ENCODE assay signal across 10 cellular contexts in genomic region chr22:29674121-29674520, GRCh38. TPM values are rescaled to one million over a fixed set of nuclear protein-coding genes. Genes with fewer than 3 reads are reported as not detected.
"Had no signal": no experiment of that assay in that cellular context is flagged by ENCODE, and none has a peak within 500 bp of the region (broad histone marks: within the 10 kb centered on the region; RNA-seq: fewer than 3 reads in every experiment).

No MANE protein-coding gene starts in this region.

- H3K9ac ChIP-seq: GM23248 had no signal

- H3K4me1 ChIP-seq: HAP-1 had no signal

- H3K4me3 ChIP-seq: GM23248, HAP-1, K562 had no signal

- H3K9me3 ChIP-seq: HAP-1 had no signal

- H3K27ac ChIP-seq: GM23248, HL-60 had no signal

- DNase-seq: GM23248, GOT3, H7, HFFc6, IMR-90 had no signal

- ATAC-seq: HCT116, K562 had no signal

- H2AFZ ChIP-seq: GM23248 had no signal

RNA-seq across cellular contexts. Expression of gene CABP7, which starts 45.7 kb away (rescaled TPM):
- total RNA-seq: GM23248, H7, HFFc6, HT-29, K562 had no signal
- polyA plus RNA-seq: K562 had no signal
